Comparison of ENCODE assay signal across 1 cellular context in the genomic region with DNA sequence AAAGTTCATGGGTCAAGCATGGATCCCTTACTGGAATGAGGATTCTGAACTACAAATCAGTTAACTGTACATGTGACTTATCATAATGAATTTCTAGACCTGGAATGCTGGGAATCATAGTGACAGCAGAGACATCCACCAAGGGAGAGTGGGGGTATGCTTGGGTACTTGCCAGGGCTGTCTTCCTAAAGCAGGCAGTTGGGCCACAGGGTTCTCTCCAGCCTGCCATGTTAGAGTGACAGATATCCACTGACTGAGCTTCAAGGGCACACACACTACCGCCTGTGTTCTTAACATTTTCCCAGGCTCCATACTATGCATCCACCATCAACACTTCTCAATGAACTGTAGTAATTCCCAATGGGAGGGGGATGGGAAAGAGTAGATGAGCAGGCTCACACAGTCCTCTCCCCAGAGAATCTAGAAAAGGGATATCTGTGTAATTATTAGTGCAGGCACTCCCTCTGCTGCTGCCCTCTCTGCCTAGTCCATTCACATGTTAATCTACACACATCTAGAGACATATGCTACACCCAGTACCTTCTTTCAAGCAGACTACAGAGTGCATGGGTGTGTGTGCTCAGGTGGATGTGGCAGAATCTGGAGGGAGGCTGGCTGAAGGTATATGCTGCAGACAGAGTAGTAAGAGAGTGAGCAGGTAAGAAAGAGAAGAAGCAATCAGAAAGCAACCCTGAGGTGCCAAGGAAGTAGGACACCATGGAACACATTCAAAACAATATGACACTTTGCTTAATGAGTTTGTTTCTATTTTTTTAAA.
TF ChIP-seq lines count a peak whose summit lies in the region.

No MANE protein-coding gene starts in this region.

TF ChIP-seq in endothelial cell of umbilical vein, 7 proteins besides CTCF, POLR2A, EP300 and RAD21 (continued from another document):
- TF ChIP-seq, protein P1, sequence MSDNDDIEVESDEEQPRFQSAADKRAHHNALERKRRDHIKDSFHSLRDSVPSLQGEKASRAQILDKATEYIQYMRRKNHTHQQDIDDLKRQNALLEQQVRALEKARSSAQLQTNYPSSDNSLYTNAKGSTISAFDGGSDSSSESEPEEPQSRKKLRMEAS (IDR thresholded peaks at IDR 0.05; ENCODE audit: insufficient read depth, insufficient read length) = no peak
- TF ChIP-seq EZH2 (IDR thresholded peaks at IDR 0.05; ENCODE audit: borderline replicate concordance, low read depth, low read length, severe bottlenecking) = no peak
TF ChIP-seq in endothelial cell of umbilical vein: peak in this region for 1.
